ENCODE assay signal across 1 cellular context in genomic region chr17:39852239-39852638, GRCh38.
TF ChIP-seq lines count a peak whose summit lies in the region.

No MANE protein-coding gene starts in this region.

TF ChIP-seq in GM12878, 131 proteins besides CTCF, POLR2A, EP300 and RAD21 (continued from another document and continues in another):
- TF ChIP-seq PBX3 (IDR thresholded peaks at IDR 0.05; ENCODE audit: insufficient replicate concordance, low read depth, low read length) (no peak), ETV6 (conservative IDR thresholded peaks at IDR 0.05 in 1 of 2, IDR thresholded peaks at IDR 0.05 in 1 of 2; ENCODE audit: borderline replicate concordance in 1 of 2, low read depth in 1 of 2) (no peak), FOS (IDR thresholded peaks at IDR 0.05; ENCODE audit: borderline replicate concordance, extremely low read depth, insufficient read length) (no peak), RAD51 (IDR thresholded peaks at IDR 0.05) (0 out of 2 replicates have a peak, but pooled peaks have one; percentile 7), ATF3 (IDR thresholded peaks at IDR 0.05; ENCODE audit: borderline replicate concordance, extremely low read depth, low read depth, low read length) (no peak), CEBPB (IDR thresholded peaks at IDR 0.05; ENCODE audit: borderline replicate concordance in 1 of 2, low read depth in 2 of 2, low read length in 2 of 2) (no peak), NR2F1 (conservative IDR thresholded peaks at IDR 0.05) (no peak; the same call in 1 of the 2 replicates), STAT1 (conservative IDR thresholded peaks at IDR 0.05) (no peak), PAX8 (IDR thresholded peaks at IDR 0.05) (no peak), IKZF2 (IDR thresholded peaks at IDR 0.05) (peak; percentile 74 to 87; a peak in 3 of 4 replicates), ZNF274 (IDR thresholded peaks at IDR 0.05; ENCODE audit: insufficient read depth, insufficient read length) (no peak), BRCA1 (IDR thresholded peaks at IDR 0.05; ENCODE audit: low read depth, low read length) (no peak), CREM (IDR thresholded peaks at IDR 0.05; ENCODE audit: low read depth) (no peak), NFIC (IDR thresholded peaks at IDR 0.05; ENCODE audit: low read depth, low read length) (peak; percentile 51; the same call in 1 of the 2 replicates), ZBTB11 (CRISPR knock-in tag; IDR thresholded peaks at IDR 0.05) (no peak), RUNX3 (IDR thresholded peaks at IDR 0.05; ENCODE audit: low read length) (peak; percentile 63), ZSCAN29 (IDR thresholded peaks at IDR 0.05) (no peak), RBBP5 (conservative IDR thresholded peaks at IDR 0.05) (no peak), BCLAF1 (IDR thresholded peaks at IDR 0.05) (no peak), FOXM1 (IDR thresholded peaks at IDR 0.05; ENCODE audit: low read depth, low read length) (no peak), PAX5 (IDR thresholded peaks at IDR 0.05; ENCODE audit: borderline replicate concordance, low read depth, low read length) (no peak), IRF4 (IDR thresholded peaks at IDR 0.05; ENCODE audit: low read depth, low read length) (no peak), RELB (IDR thresholded peaks at IDR 0.05; ENCODE audit: low read depth) (0 out of 2 replicates have a peak, but pooled peaks have one; percentile 11), MXI1 (IDR thresholded peaks at IDR 0.05; ENCODE audit: low read depth, low read length) (no peak), BCL11A (IDR thresholded peaks at IDR 0.05; ENCODE audit: low read depth, low read length) (0 out of 2 replicates have a peak, but pooled peaks have one; percentile 8), FOXK2 (IDR thresholded peaks at IDR 0.05) (no peak), E2F8 (IDR thresholded peaks at IDR 0.05; ENCODE audit: low read depth, partially characterized antibody) (no peak), CBX5 (IDR thresholded peaks at IDR 0.05; ENCODE audit: low read depth) (no peak), JUND (IDR thresholded peaks at IDR 0.05; ENCODE audit: low read depth, low read length) (no peak), IRF5 (IDR thresholded peaks at IDR 0.05; ENCODE audit: borderline replicate concordance) (no peak), MYB (IDR thresholded peaks at IDR 0.05; ENCODE audit: borderline replicate concordance, low read depth, low read length) (no peak), SUZ12 (IDR thresholded peaks at IDR 0.05; ENCODE audit: unreplicated experiment) (no peak), PRDM15 (CRISPR knock-in tag; IDR thresholded peaks at IDR 0.05) (no peak), CHD4 (IDR thresholded peaks at IDR 0.05) (no peak), HDGF (IDR thresholded peaks at IDR 0.05) (0 out of 2 replicates have a peak, but pooled peaks have one; percentile 39), E4F1 (IDR thresholded peaks at IDR 0.05; ENCODE audit: borderline replicate concordance, partially characterized antibody) (no peak), NFXL1 (IDR thresholded peaks at IDR 0.05; ENCODE audit: borderline replicate concordance) (no peak), LARP7 (IDR thresholded peaks at IDR 0.05) (no peak), POLR2AphosphoS5 (IDR thresholded peaks at IDR 0.05; ENCODE audit: low read length) (peak; percentile 59), USF1 (IDR thresholded peaks at IDR 0.05; ENCODE audit: borderline replicate concordance, extremely low read length, insufficient read depth, low read depth, low read length) (no peak), BHLHE40 (IDR thresholded peaks at IDR 0.05; ENCODE audit: borderline replicate concordance in 1 of 2, low read depth in 2 of 2, low read length in 1 of 2) (no peak; a peak in 1 of 4 replicates)
